10 cellular contexts compared by ENCODE assay signal in the genomic region with DNA sequence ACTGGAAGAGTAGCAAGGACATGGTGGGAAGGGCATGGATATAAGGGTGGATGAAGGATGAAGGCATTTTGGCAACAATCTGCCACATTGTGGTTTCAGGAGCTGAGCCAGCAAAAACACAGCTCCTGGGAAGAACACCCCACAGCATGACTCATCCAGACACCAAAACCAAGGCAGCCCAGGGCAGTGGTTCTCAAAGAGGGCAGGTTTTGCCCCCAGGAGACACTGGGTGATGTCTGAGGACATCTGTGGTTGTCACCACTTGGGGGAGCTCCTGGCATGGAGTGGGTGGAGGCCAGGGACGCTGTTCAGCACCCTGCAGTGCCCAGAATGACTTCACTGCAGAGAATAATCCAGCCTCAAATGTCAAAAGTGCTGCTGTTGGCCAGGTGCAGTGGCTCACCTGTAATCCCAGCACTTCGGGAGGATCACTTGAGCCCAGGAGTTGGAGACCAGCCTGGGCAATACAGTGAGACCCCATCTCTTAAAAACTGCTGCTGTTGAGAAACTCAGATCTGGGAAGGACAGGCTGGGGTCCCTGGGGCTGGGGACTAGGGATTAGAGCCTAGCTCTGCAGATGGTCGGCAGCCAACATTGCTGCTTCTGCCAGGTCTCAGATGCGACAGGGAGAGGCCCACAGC. TPM values are rescaled to one million over a fixed set of nuclear protein-coding genes. Genes with fewer than 3 reads are reported as not detected.
DNase-seq lines count a peak whose midpoint lies in the region; FAIRE-seq and TF ChIP-seq lines count a peak whose summit lies in the region.
"Had no signal": no experiment of that assay in that cellular context is flagged by ENCODE, and none has a peak within 500 bp of the region (broad histone marks: within the 10 kb centered on the region; RNA-seq: fewer than 3 reads in every experiment).

No MANE protein-coding gene starts in this region.

- no peak overlapping the region for H3K27ac Mint-ChIP-seq in activated T-helper 1 cell treated with anti-CD3 and anti-CD28 coated beads, Interleukin-12 subunit alpha, Interleukin-12 subunit beta, Interleukin-2, Interleukin-4 antibody, amounts not matched to agents 30 ng/mL and 10 ng/mL and 1 ng/mL, durations not matched to agents 14 hours and 24 hours and 36 hours

- intact Hi-C loops in colonic mucosa (cut with DNase I): loop anchor here (10.0 kb wide), 1 partner anchor 352 kb away; no protein-coding TSS in a partner anchor
- intact Hi-C loops in activated T-helper 1 cell treated with anti-CD3 and anti-CD28 coated beads, Interleukin-12 subunit alpha, Interleukin-12 subunit beta, Interleukin-2, Interleukin-4 antibody, amounts not matched to agents 30 ng/mL and 10 ng/mL and 1 ng/mL, durations not matched to agents 14 hours and 24 hours and 36 hours (cut with micrococcal nuclease): no loop called here

- no peak overlapping the region for H3K4me3 Mint-ChIP-seq in activated T-helper 1 cell treated with anti-CD3 and anti-CD28 coated beads, Interleukin-12 subunit alpha, Interleukin-12 subunit beta, Interleukin-2, Interleukin-4 antibody, amounts not matched to agents 30 ng/mL and 10 ng/mL and 1 ng/mL, durations not matched to agents 14 hours and 24 hours and 36 hours
- H3K4me3 Mint-ChIP-seq: IgD-negative memory B cell had no signal

- DNase-seq in AG20443 (ENCODE audit: low spot score): peak; percentile 73
- DNase-seq in SHP77 treated with DMSO at 0.1 percent for 48 hours (lab: John Stamatoyannopoulos, UW): peak; percentile 2
- peak; percentile 41 for DNase-seq in colonic mucosa
- peak; percentile 59 for DNase-seq in small intestine
- no peak for DNase-seq in NCI-H2029 (lab: John Stamatoyannopoulos, UW)
- no peak for DNase-seq in pons (ENCODE audit: low spot score)
- DNase-seq in activated T-helper 1 cell treated with anti-CD3 and anti-CD28 coated beads, Interleukin-12 subunit alpha, Interleukin-12 subunit beta, Interleukin-2, Interleukin-4 antibody, amounts not matched to agents 30 ng/mL and 10 ng/mL and 1 ng/mL, durations not matched to agents 14 hours and 24 hours and 36 hours (ENCODE audit: low spot score): no peak

- H3K36me3 Mint-ChIP-seq in activated T-helper 1 cell treated with anti-CD3 and anti-CD28 coated beads, Interleukin-12 subunit alpha, Interleukin-12 subunit beta, Interleukin-2, Interleukin-4 antibody, amounts not matched to agents 30 ng/mL and 10 ng/mL and 1 ng/mL, durations not matched to agents 14 hours and 24 hours and 36 hours (ENCODE audit: low read depth): peaks cover 2% of the 10 kb centered on the region
- H3K36me3 Mint-ChIP-seq: IgD-negative memory B cell had no signal

- H3K4me1 ChIP-seq in colonic mucosa (no peaks in the 10 kb centered on the region), small intestine (ENCODE audit: control insufficient read depth in 2 of 2, insufficient read depth in 1 of 2, low read depth in 1 of 2, low read length in 1 of 2) (no peaks in the 10 kb centered on the region)

- H3K27ac ChIP-seq in colonic mucosa (no peak overlapping the region), small intestine (ENCODE audit: low read depth in 1 of 2, low read length in 1 of 2) (no peak overlapping the region)

- 48 to 70% (median 55%) methylated on average over 4 of the region's 4 CpGs for WGBS in small intestine, 3 donors

- H3K27me3 ChIP-seq in colonic mucosa: no peaks in the 10 kb centered on the region
- no peaks in the 10 kb centered on the region for H3K27me3 ChIP-seq in small intestine (ENCODE audit: control insufficient read depth in 2 of 2, insufficient read depth in 2 of 2, low read length in 2 of 2)

- no peaks in the 10 kb centered on the region for H3K36me3 ChIP-seq in colonic mucosa
- no peaks in the 10 kb centered on the region for H3K36me3 ChIP-seq in small intestine (ENCODE audit: control insufficient read depth in 2 of 2, insufficient read depth in 2 of 2, low read length in 2 of 2)

- H3K9me3 Mint-ChIP-seq in activated T-helper 1 cell treated with anti-CD3 and anti-CD28 coated beads, Interleukin-12 subunit alpha, Interleukin-12 subunit beta, Interleukin-2, Interleukin-4 antibody, amounts not matched to agents 30 ng/mL and 10 ng/mL and 1 ng/mL, durations not matched to agents 14 hours and 24 hours and 36 hours: peaks cover 24% of the 10 kb centered on the region

- H3K9me3 ChIP-seq in colonic mucosa (no peaks in the 10 kb centered on the region), small intestine (ENCODE audit: control insufficient read depth, low read depth) (peaks cover 2% of the 10 kb centered on the region)

- TF ChIP-seq CTCF in GM12875 (IDR thresholded peaks at IDR 0.05; ENCODE audit: borderline replicate concordance, insufficient read depth, low read depth, low read length): peak; percentile 42
- TF ChIP-seq CTCF in colonic mucosa (IDR thresholded peaks at IDR 0.05): no peak

- no peaks in the 10 kb centered on the region for H3K4me1 Mint-ChIP-seq in activated T-helper 1 cell treated with anti-CD3 and anti-CD28 coated beads, Interleukin-12 subunit alpha, Interleukin-12 subunit beta, Interleukin-2, Interleukin-4 antibody, amounts not matched to agents 30 ng/mL and 10 ng/mL and 1 ng/mL, durations not matched to agents 14 hours and 24 hours and 36 hours (ENCODE audit: low read depth)

- no peak for FAIRE-seq in small intestine (lab: Jason Lieb, UNC)

- no peak overlapping the region for H3K9ac ChIP-seq in colonic mucosa (ENCODE audit: low read depth in 2 of 2, low read length in 2 of 2)

- H3K4me3 ChIP-seq in GM12875 (ENCODE audit: low read depth, low read length): no peak overlapping the region
- H3K4me3 ChIP-seq in colonic mucosa: no peak overlapping the region
- H3K4me3 ChIP-seq in small intestine (ENCODE audit: low read depth in 1 of 2, low read length in 2 of 2): no peak overlapping the region
- H3K4me3 ChIP-seq: lung had no signal

- H3K27me3 Mint-ChIP-seq in activated T-helper 1 cell treated with anti-CD3 and anti-CD28 coated beads, Interleukin-12 subunit alpha, Interleukin-12 subunit beta, Interleukin-2, Interleukin-4 antibody, amounts not matched to agents 30 ng/mL and 10 ng/mL and 1 ng/mL, durations not matched to agents 14 hours and 24 hours and 36 hours (ENCODE audit: insufficient read depth): no peaks in the 10 kb centered on the region
- H3K27me3 Mint-ChIP-seq: IgD-negative memory B cell had no signal

RNA-seq across cellular contexts. Expression of a gene that starts 16.1 kb away (rescaled TPM):
- total RNA-seq in colonic mucosa: not detected
- under 1 TPM in 1 of 3 donors, not detected in 2; 0.75 TPM for polyA plus RNA-seq in small intestine
- total RNA-seq in activated T-helper 1 cell treated with anti-CD3 and anti-CD28 coated beads, Interleukin-12 subunit alpha, Interleukin-12 subunit beta, Interleukin-2, Interleukin-4 antibody, amounts not matched to agents 30 ng/mL and 10 ng/mL and 1 ng/mL, durations not matched to agents 14 hours and 24 hours and 36 hours: 0.39 TPM in 1 of 2 replicates, not detected in the other

RNA-seq across cellular contexts. Expression of a gene that starts 27.8 kb away (rescaled TPM):
- total RNA-seq in colonic mucosa: 1 to 10 TPM in 1 of 2 donors, under 1 TPM in 1; 0.12 to 1.0 TPM
- polyA plus RNA-seq in small intestine: 1 to 10 TPM in 1 of 3 donors, under 1 TPM in 1, not detected in 1; 0.27 to 3.0 TPM
- not detected in 2 replicates for total RNA-seq in activated T-helper 1 cell treated with anti-CD3 and anti-CD28 coated beads, Interleukin-12 subunit alpha, Interleukin-12 subunit beta, Interleukin-2, Interleukin-4 antibody, amounts not matched to agents 30 ng/mL and 10 ng/mL and 1 ng/mL, durations not matched to agents 14 hours and 24 hours and 36 hours
- polyA plus RNA-seq: IgD-negative memory B cell had no signal

Comparison
In these comparisons a context has a peak if more than half of its experiments do, and no peak if none do; other contexts are left out.
1. DNase-seq: peak in AG20443 (single experiment), SHP77 treated with DMSO at 0.1 percent for 48 hours (single experiment), colonic mucosa (single experiment) and small intestine (single experiment); none in NCI-H2029 (single experiment), pons (single experiment) and activated T-helper 1 cell treated with anti-CD3 and anti-CD28 coated beads, Interleukin-12 subunit alpha, Interleukin-12 subunit beta, Interleukin-2, Interleukin-4 antibody, amounts not matched to agents 30 ng/mL and 10 ng/mL and 1 ng/mL, durations not matched to agents 14 hours and 24 hours and 36 hours (single experiment).